In genomic region chr9:135985889-135986288, GRCh38 we compare ENCODE assay signal across 1 cellular context.
TF ChIP-seq lines count a peak whose summit lies in the region.

No MANE protein-coding gene starts in this region.

TF ChIP-seq in K562, 482 proteins besides CTCF, POLR2A, EP300 and RAD21:
- TF ChIP-seq STAT6 (CRISPR knock-in tag; IDR thresholded peaks at IDR 0.05), result no peak
- TF ChIP-seq ZNF436 (CRISPR knock-in tag; IDR thresholded peaks at IDR 0.05), result no peak
- TF ChIP-seq PHB (CRISPR knock-in tag; IDR thresholded peaks at IDR 0.05), result no peak
- TF ChIP-seq HMBOX1 (IDR thresholded peaks at IDR 0.05), result no peak
